Comparison of ENCODE assay signal across 9 cellular contexts in genomic region chr21:28832013-28832714, GRCh38.
DNase-seq lines count a peak whose midpoint lies in the region; ATAC-seq, FAIRE-seq and TF ChIP-seq lines count a peak whose summit lies in the region.
"Had no signal": no experiment of that assay in that cellular context is flagged by ENCODE, and none has a peak within 500 bp of the region (broad histone marks: within the 10 kb centered on the region; RNA-seq: fewer than 3 reads in every experiment).

No MANE protein-coding gene starts in this region.

- H3K36me3 ChIP-seq in esophagus muscularis mucosa = no peaks in the 10 kb centered on the region
- H3K36me3 ChIP-seq: right atrium auricular region had no signal

- H3K9me3 ChIP-seq in esophagus muscularis mucosa = no peaks in the 10 kb centered on the region
- H3K9me3 ChIP-seq: right atrium auricular region had no signal

- TF ChIP-seq POLR2A in esophagus muscularis mucosa (IDR thresholded peaks at IDR 0.05; ENCODE audit: low read depth) = no peak

- H3K27me3 ChIP-seq in foreskin keratinocyte (no peaks in the 10 kb centered on the region), esophagus muscularis mucosa (no peaks in the 10 kb centered on the region)
- H3K27me3 ChIP-seq: right atrium auricular region had no signal

- FAIRE-seq in TTC549 (lab: Jason Lieb, UNC) = peak; percentile 52

- TF ChIP-seq CTCF in foreskin keratinocyte (conservative IDR thresholded peaks at IDR 0.05) (no peak), esophagus muscularis mucosa (IDR thresholded peaks at IDR 0.05) (no peak)

- DNase-seq in AML-193 (lab: John Stamatoyannopoulos, UW) (peak; percentile 23 to 26), HCEC 1CT (peak; percentile 46), foreskin keratinocyte (peak; percentile 77 to 86), esophagus muscularis mucosa (ENCODE audit: extremely low spot score) (no peak), NCI-H2107 treated with DMSO at 0.1 percent for 48 hours (lab: John Stamatoyannopoulos, UW; ENCODE audit: unreplicated experiment) (no peak)

- peaks cover 17% of the 10 kb centered on the region for H3K4me1 ChIP-seq in foreskin keratinocyte
- H3K4me1 ChIP-seq in esophagus muscularis mucosa = peaks cover 2 to 39% (median 17%) of the 10 kb centered on the region in 4 donors

- H3K27ac ChIP-seq in foreskin keratinocyte (no peak overlapping the region), esophagus muscularis mucosa (replicated peaks in 1 of 4) (no peak overlapping the region)
- H3K27ac ChIP-seq: right atrium auricular region had no signal

- no peak for TF ChIP-seq EP300 in esophagus muscularis mucosa (IDR thresholded peaks at IDR 0.05)

- intact Hi-C loops in esophagus muscularis mucosa (cut with DNase I) = no loop called here

- no peak overlapping the region for H3K4me3 ChIP-seq in esophagus muscularis mucosa
- H3K4me3 ChIP-seq: right atrium auricular region had no signal

- ATAC-seq in foreskin keratinocyte (peak; percentile 86), GM21526 (IDR thresholded peaks at IDR 0.05; ENCODE audit: low FRiP score, unreplicated experiment) (no peak), GM21619 (IDR thresholded peaks at IDR 0.05; ENCODE audit: unreplicated experiment) (no peak)

- 66% methylated on average over 1 of the region's 1 CpG for WGBS in esophagus muscularis mucosa

Comparison
In these comparisons a context has a peak if more than half of its experiments do, and no peak if none do; other contexts are left out.
1. DNase-seq: peak in AML-193 (2 of 2), HCEC 1CT (single experiment) and foreskin keratinocyte (2 of 2); none in esophagus muscularis mucosa (single experiment) and NCI-H2107 treated with DMSO at 0.1 percent for 48 hours (single experiment).